Comparison of ENCODE assay signal across 14 cellular contexts in the genomic region with DNA sequence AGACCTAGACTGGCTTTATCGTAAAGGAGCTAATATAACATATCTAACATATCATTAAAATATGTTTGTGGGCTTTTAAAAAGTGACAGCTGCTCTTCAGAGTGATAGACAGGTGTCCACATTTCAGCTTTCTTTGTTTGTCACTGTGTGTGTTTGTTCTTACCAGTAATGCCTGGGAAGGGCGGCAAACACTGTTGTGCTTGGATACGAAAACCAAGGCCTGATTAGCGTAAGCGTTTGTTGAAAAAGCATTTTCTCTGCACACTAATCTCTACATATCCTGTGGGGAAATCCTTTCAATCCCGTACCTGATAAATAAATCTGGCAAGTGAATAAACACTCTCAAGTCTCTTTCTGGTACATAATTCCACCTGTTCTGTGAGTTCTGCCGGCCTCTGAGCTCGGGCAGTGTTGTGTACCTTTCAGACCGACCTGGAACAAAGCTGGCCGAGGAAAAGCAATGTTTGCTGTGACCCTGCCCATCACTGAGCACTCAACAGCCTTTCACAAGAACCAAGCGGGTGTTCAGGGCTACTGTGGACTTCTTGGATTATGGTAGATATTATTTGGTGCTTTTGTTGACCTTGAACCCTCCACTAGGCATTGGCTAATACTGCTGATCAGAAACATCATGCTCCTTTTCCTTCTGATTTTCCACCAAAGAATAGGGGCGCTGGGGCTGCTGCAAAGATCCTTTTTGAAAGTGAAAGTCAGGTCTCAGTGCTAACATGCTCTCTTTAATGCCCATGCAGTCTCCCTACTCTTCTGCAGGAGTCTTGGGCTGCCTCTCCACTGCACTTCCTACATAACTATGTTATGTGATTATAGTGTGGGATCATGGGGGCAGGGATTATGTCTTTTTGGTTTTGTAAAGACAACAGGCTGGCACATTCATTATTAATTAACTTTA.
DNase-seq lines count a peak whose midpoint lies in the region; ATAC-seq and TF ChIP-seq lines count a peak whose summit lies in the region.
"Had no signal": no experiment of that assay in that cellular context is flagged by ENCODE, and none has a peak within 500 bp of the region (broad histone marks: within the 10 kb centered on the region; RNA-seq: fewer than 3 reads in every experiment).

No MANE protein-coding gene starts in this region.

- no peaks in the 10 kb centered on the region for H3K79me1 ChIP-seq in mesendoderm (ENCODE audit: low read length)

- H4K5ac ChIP-seq in mesendoderm (ENCODE audit: low read length): no peak overlapping the region

- H3K79me2 ChIP-seq in mesendoderm (ENCODE audit: control insufficient read depth, insufficient read depth, low read length): no peaks in the 10 kb centered on the region

- no peak for TF ChIP-seq CTCF in lung (IDR thresholded peaks at IDR 0.05; ENCODE audit: control extremely low read depth, extremely low read depth)

- H3K4ac ChIP-seq in mesendoderm (ENCODE audit: low read depth, low read length): no peak overlapping the region

- H3K4me3 ChIP-seq in BLaER1 treated with 17β-estradiol and CSF1 and Interleukin-3, amounts not matched to agents 10 nM and 100 nM: no peak overlapping the region
- H3K4me3 ChIP-seq in lung (no peak overlapping the region), mesendoderm (ENCODE audit: low read length) (no peak overlapping the region)
- H3K4me3 ChIP-seq: sigmoid colon, thyroid gland had no signal

- no peaks in the 10 kb centered on the region for H4K20me1 ChIP-seq in BLaER1 treated with 17β-estradiol and CSF1 and Interleukin-3, amounts not matched to agents 10 nM and 100 nM

- no peak overlapping the region for H2AK5ac ChIP-seq in mesendoderm (ENCODE audit: low read length)

- no peak overlapping the region for H2BK120ac ChIP-seq in mesendoderm (ENCODE audit: low read depth, low read length)

- no peak overlapping the region for H3K56ac ChIP-seq in mesendoderm (ENCODE audit: low read length)

- H3K4me2 ChIP-seq in BLaER1 treated with 17β-estradiol and CSF1 and Interleukin-3, amounts not matched to agents 10 nM and 100 nM: peak overlapping the region in 7 of 11 experiments; percentile 4 to 43 (median 26); a peak in 7 of 22 replicates
- no peak overlapping the region for H3K4me2 ChIP-seq in mesendoderm (ENCODE audit: low read length)

- no peak overlapping the region for H4K8ac ChIP-seq in mesendoderm (ENCODE audit: low read depth, low read length)

- ATAC-seq in lung (ENCODE audit: insufficient read depth, low FRiP score) (no peak), GM18858 (IDR thresholded peaks at IDR 0.05; ENCODE audit: unreplicated experiment) (no peak)
- no peak for ATAC-seq in activated CD4-positive, CD25-positive, alpha-beta regulatory T cell treated with anti-CD3 and anti-CD28 coated beads, Interleukin-2, amount 50 U/mL, for 24 hours

- no peak overlapping the region for H2BK5ac ChIP-seq in mesendoderm (ENCODE audit: low read length)

- H3K18ac ChIP-seq in mesendoderm (ENCODE audit: low read length): no peak overlapping the region

- H3K23ac ChIP-seq in mesendoderm (ENCODE audit: low read length): no peak overlapping the region

- DNase-seq in NCI-H1417 treated with DMSO at 0.1 percent for 48 hours (lab: John Stamatoyannopoulos, UW) (peak; percentile 31), RPMI8226 (peak; percentile 21), lung (ENCODE audit: low spot score) (peak; percentile 45), NCI-H1105 (lab: John Stamatoyannopoulos, UW) (no peak), mesendoderm (no peak)
- DNase-seq: ACHN; activated naive CD4-positive, alpha-beta T cell treated with anti-CD3 and anti-CD28 coated beads, Interleukin-2, amount 10 ng/mL, durations not matched to agents 7 days and 5 days; sigmoid colon; stimulated activated CD4-positive, alpha-beta T cell treated with anti-CD3 and anti-CD28 coated beads, Interleukin-4, amount 100 ng/mL, for 1 hour had no signal

- no peaks in the 10 kb centered on the region for H3K27me3 ChIP-seq in BLaER1 treated with 17β-estradiol and CSF1 and Interleukin-3, amounts not matched to agents 10 nM and 100 nM
- H3K27me3 ChIP-seq in lung (ENCODE audit: control insufficient read depth, insufficient read depth) (no peaks in the 10 kb centered on the region), mesendoderm (ENCODE audit: insufficient read depth, low read length, poor library complexity) (no peaks in the 10 kb centered on the region)
- H3K27me3 ChIP-seq: neutrophil, sigmoid colon, thyroid gland had no signal

- peaks cover 0 to 41% (median 8%) of the 10 kb centered on the region in 10 experiments; a peak in 14 of 20 replicates for H3K4me1 ChIP-seq in BLaER1 treated with 17β-estradiol and CSF1 and Interleukin-3, amounts not matched to agents 10 nM and 100 nM
- H3K4me1 ChIP-seq in lung (ENCODE audit: control insufficient read depth in 2 of 2, insufficient read depth in 2 of 2, low read length in 2 of 2) (no peaks in the 10 kb centered on the region), mesendoderm (ENCODE audit: control insufficient read depth, low read depth, low read length) (no peaks in the 10 kb centered on the region)
- H3K4me1 ChIP-seq: sigmoid colon had no signal

- peaks cover 0 to 4% (median 0%) of the 10 kb centered on the region in 11 experiments; a peak in 2 of 22 replicates for H3K9me3 ChIP-seq in BLaER1 treated with 17β-estradiol and CSF1 and Interleukin-3, amounts not matched to agents 10 nM and 100 nM (replicated peaks in 1 of 11)
- no peaks in the 10 kb centered on the region for H3K9me3 ChIP-seq in lung (ENCODE audit: control insufficient read depth in 2 of 2, insufficient read depth in 1 of 2, low read length in 1 of 2)
- H3K9me3 ChIP-seq: neutrophil, sigmoid colon, thyroid gland had no signal

- 65 to 84% methylated on average over 12 of the region's 12 CpGs for WGBS in lung, 2 donors
- WGBS in mesendoderm (ENCODE audit: extremely low coverage, insufficient coverage, low lambda C conversion rate): no CpG with 5 or more reads among the region's 12 CpGs

- no peak overlapping the region for H2BK15ac ChIP-seq in mesendoderm (replicated peaks; ENCODE audit: low read depth)

- H3K9ac ChIP-seq in BLaER1 treated with 17β-estradiol and CSF1 and Interleukin-3, amounts not matched to agents 10 nM and 100 nM: no peak overlapping the region
- no peak overlapping the region for H3K9ac ChIP-seq in mesendoderm (ENCODE audit: low read length)

- H3K27ac ChIP-seq in BLaER1 treated with 17β-estradiol and CSF1 and Interleukin-3, amounts not matched to agents 10 nM and 100 nM: no peak overlapping the region
- peak overlapping the region in 1 of 2 donors; percentile 57 for H3K27ac ChIP-seq in lung (ENCODE audit: low read depth in 1 of 2, low read length in 1 of 2)
- no peak overlapping the region for H3K27ac ChIP-seq in mesendoderm (ENCODE audit: low read depth, low read length)
- H3K27ac ChIP-seq: neutrophil, sigmoid colon, thyroid gland had no signal

- H3K36me3 ChIP-seq in BLaER1 treated with 17β-estradiol and CSF1 and Interleukin-3, amounts not matched to agents 10 nM and 100 nM: no peaks in the 10 kb centered on the region
- no peaks in the 10 kb centered on the region for H3K36me3 ChIP-seq in lung (ENCODE audit: control insufficient read depth in 2 of 2, insufficient read depth in 2 of 2, low read length in 2 of 2)
- no peaks in the 10 kb centered on the region for H3K36me3 ChIP-seq in mesendoderm (ENCODE audit: control insufficient read depth, insufficient read depth, low read length)
- H3K36me3 ChIP-seq: neutrophil, sigmoid colon, thyroid gland had no signal

Comparison
In these comparisons a context has a peak if more than half of its experiments do, and no peak if none do; other contexts are left out.
1. DNase-seq: peak in NCI-H1417 treated with DMSO at 0.1 percent for 48 hours (single experiment), RPMI8226 (single experiment) and lung (single experiment); none in NCI-H1105 (single experiment) and mesendoderm (single experiment).